8 cellular contexts compared by ENCODE assay signal in the genomic region with DNA sequence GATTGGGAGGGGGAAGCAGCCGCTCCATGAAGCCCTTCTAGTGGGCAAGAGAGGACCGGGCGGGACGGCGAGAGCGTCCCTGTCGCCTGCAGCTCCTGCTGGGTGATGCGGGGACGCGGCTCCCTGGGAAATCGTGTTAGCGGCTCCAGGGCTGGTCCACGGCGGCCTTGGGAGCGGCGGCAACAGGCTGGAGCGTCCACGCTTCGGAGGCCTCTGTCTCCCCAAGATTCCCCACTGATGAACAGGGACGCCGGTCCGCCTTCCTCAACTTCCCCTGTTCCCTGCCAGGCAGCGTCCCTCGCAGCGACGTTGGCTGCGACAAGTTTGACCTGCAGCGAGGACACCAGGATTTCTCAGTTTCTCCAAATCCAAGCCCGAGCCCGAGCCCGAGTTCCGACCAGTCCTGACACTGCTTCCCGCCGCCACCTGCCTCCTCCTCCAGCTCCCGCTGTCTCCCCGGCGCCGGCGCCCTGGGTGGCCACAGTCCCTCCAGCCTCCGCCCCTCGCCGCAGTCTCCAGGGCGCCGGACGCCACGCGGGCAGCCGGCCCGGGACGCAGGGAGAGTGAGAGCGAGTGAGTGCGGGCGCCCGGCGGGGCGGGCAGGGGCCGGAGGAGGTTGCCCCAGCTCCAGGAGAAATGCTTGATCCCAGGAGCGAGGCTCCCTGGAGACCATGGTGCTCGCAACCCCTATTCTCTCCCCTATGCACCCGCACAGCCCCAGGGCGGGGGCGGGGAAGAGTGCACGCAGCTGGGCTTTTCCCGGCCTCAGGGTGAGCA.
DNase-seq lines count a peak whose midpoint lies in the region; ATAC-seq, FAIRE-seq and TF ChIP-seq lines count a peak whose summit lies in the region.

No MANE protein-coding gene starts in this region.

- peak overlapping the region; percentile 44 for H3K4me3 Mint-ChIP-seq in T-helper 1 cell treated with Interleukin-12 subunit alpha and Interleukin-12 subunit beta and Interleukin-4 antibody, amounts not matched to agents 30 μg/mL and 1 μg/mL, for 36 hours

- no peaks in the 10 kb centered on the region for H3K36me3 Mint-ChIP-seq in T-helper 1 cell treated with Interleukin-12 subunit alpha and Interleukin-12 subunit beta and Interleukin-4 antibody, amounts not matched to agents 30 μg/mL and 1 μg/mL, for 36 hours (ENCODE audit: low read depth)

- peaks cover 81% of the 10 kb centered on the region for H3K27me3 Mint-ChIP-seq in T-helper 1 cell treated with Interleukin-12 subunit alpha and Interleukin-12 subunit beta and Interleukin-4 antibody, amounts not matched to agents 30 μg/mL and 1 μg/mL, for 36 hours (ENCODE audit: low read depth)

- H3K4me2 ChIP-seq in keratinocyte (ENCODE audit: control insufficient read depth, extremely low read depth, insufficient read depth, low read depth, low read length): peak overlapping the region; percentile 91

- H3K9ac ChIP-seq in keratinocyte (ENCODE audit: control insufficient read depth, extremely low read depth, insufficient read depth, low read length) (peak overlapping the region; percentile 19), skeletal muscle tissue (ENCODE audit: low read depth in 1 of 3, low read length in 3 of 3) (peak overlapping the region; percentile 8 to 73 (median 30))

- no peak for TF ChIP-seq CTCF in keratinocyte (optimal IDR thresholded peaks at IDR 0.05 in 1 of 3, IDR thresholded peaks at IDR 0.05 in 1 of 3, conservative IDR thresholded peaks at IDR 0.05 in 1 of 3; ENCODE audit: extremely low read depth in 1 of 3, insufficient read depth in 2 of 3, low read length in 3 of 3)

- H3K36me3 ChIP-seq in keratinocyte (ENCODE audit: control insufficient read depth in 2 of 2, extremely low read depth in 1 of 2, insufficient read depth in 2 of 2, low read length in 2 of 2): no peaks in the 10 kb centered on the region
- H3K36me3 ChIP-seq in skeletal muscle tissue (ENCODE audit: control insufficient read depth in 3 of 3, insufficient read depth in 3 of 3, low read length in 3 of 3): no peaks in the 10 kb centered on the region

- DNase-seq in T-helper 1 cell (no peak), NCI-H2171 treated with DMSO at 0.1 percent for 48 hours (lab: John Stamatoyannopoulos, UW) (peak; percentile 36), T47D (ENCODE audit: low read depth in 1 of 2, low spot score in 1 of 2) (peak; percentile 75 to 79), keratinocyte (ENCODE audit: low read depth, low spot score) (no peak), foreskin melanocyte (no peak)

- peak overlapping the region; percentile 33 to 73 (median 67) for H3K4me3 ChIP-seq in keratinocyte (ENCODE audit: control insufficient read depth in 2 of 3, extremely low read depth in 1 of 3, insufficient read depth in 2 of 3, low read depth in 1 of 3, low read length in 3 of 3)
- peak overlapping the region; percentile 79 to 80 (median 79) for H3K4me3 ChIP-seq in skeletal muscle tissue (ENCODE audit: low read length in 3 of 3)

- FAIRE-seq in keratinocyte (lab: Jason Lieb, UNC): no peak

- H2AFZ ChIP-seq in keratinocyte (ENCODE audit: control insufficient read depth, low read length): peak overlapping the region; percentile 90

- H3K4me1 ChIP-seq in keratinocyte (ENCODE audit: control insufficient read depth, extremely low read depth, insufficient read depth, low read length): no peaks in the 10 kb centered on the region
- H3K4me1 ChIP-seq in skeletal muscle tissue (ENCODE audit: control insufficient read depth in 3 of 3, insufficient read depth in 3 of 3, low read length in 3 of 3): peaks cover 0 to 17% (median 8%) of the 10 kb centered on the region in 3 donors

- H3K27ac Mint-ChIP-seq in T-helper 1 cell treated with Interleukin-12 subunit alpha and Interleukin-12 subunit beta and Interleukin-4 antibody, amounts not matched to agents 30 μg/mL and 1 μg/mL, for 36 hours: no peak overlapping the region

- in situ Hi-C loops in T47D (cut with HindIII; ENCODE audit: low pct_unique_long_range_greater_than_20kb, low sequenced_read_pairs): no loop called here

- H3K9me1 ChIP-seq in keratinocyte (ENCODE audit: control insufficient read depth, extremely low read depth, insufficient read depth, low read length): no peaks in the 10 kb centered on the region

- dilution Hi-C loops in keratinocyte (cut with MboI; ENCODE audit: extremely low pct_ligation_motif_present, low sequenced_read_pairs): no loop called here

- H4K20me1 ChIP-seq in keratinocyte (ENCODE audit: control insufficient read depth, extremely low read depth, insufficient read depth, low read length): no peaks in the 10 kb centered on the region

- no peak for ATAC-seq in HG02884 (IDR thresholded peaks at IDR 0.05; ENCODE audit: unreplicated experiment)

- H3K79me2 ChIP-seq in keratinocyte (ENCODE audit: control insufficient read depth, insufficient read depth, low read length): no peaks in the 10 kb centered on the region

- H3K27ac ChIP-seq in keratinocyte (ENCODE audit: control insufficient read depth, insufficient read depth, low read length): no peak overlapping the region
- H3K27ac ChIP-seq in skeletal muscle tissue (ENCODE audit: low read depth, low read length): no peak overlapping the region

- peaks cover 1% of the 10 kb centered on the region for H3K4me1 Mint-ChIP-seq in T-helper 1 cell treated with Interleukin-12 subunit alpha and Interleukin-12 subunit beta and Interleukin-4 antibody, amounts not matched to agents 30 μg/mL and 1 μg/mL, for 36 hours (ENCODE audit: low read depth)

- H3K9me3 ChIP-seq in keratinocyte (ENCODE audit: control insufficient read depth, low read depth, low read length) (peaks cover 4% of the 10 kb centered on the region), skeletal muscle tissue (ENCODE audit: control insufficient read depth in 3 of 3, low read length in 3 of 3) (peaks cover 0 to 7% (median 2%) of the 10 kb centered on the region in 3 donors)

- peaks cover 6% of the 10 kb centered on the region for H3K9me3 Mint-ChIP-seq in T-helper 1 cell treated with Interleukin-12 subunit alpha and Interleukin-12 subunit beta and Interleukin-4 antibody, amounts not matched to agents 30 μg/mL and 1 μg/mL, for 36 hours

- H3K27me3 ChIP-seq in keratinocyte (ENCODE audit: control insufficient read depth, extremely low read depth, insufficient read depth, low read length) (peaks cover 59% of the 10 kb centered on the region), skeletal muscle tissue (ENCODE audit: control insufficient read depth in 3 of 3, insufficient read depth in 3 of 3, low read length in 3 of 3) (peaks cover 6 to 18% (median 13%) of the 10 kb centered on the region in 3 donors)

Comparison
In these comparisons a context has a peak if more than half of its experiments do, and no peak if none do; other contexts are left out.
1. DNase-seq: peak in NCI-H2171 treated with DMSO at 0.1 percent for 48 hours (single experiment) and T47D (2 of 2); none in T-helper 1 cell (0 of 5), keratinocyte (single experiment) and foreskin melanocyte (single experiment).